In the genomic region with DNA sequence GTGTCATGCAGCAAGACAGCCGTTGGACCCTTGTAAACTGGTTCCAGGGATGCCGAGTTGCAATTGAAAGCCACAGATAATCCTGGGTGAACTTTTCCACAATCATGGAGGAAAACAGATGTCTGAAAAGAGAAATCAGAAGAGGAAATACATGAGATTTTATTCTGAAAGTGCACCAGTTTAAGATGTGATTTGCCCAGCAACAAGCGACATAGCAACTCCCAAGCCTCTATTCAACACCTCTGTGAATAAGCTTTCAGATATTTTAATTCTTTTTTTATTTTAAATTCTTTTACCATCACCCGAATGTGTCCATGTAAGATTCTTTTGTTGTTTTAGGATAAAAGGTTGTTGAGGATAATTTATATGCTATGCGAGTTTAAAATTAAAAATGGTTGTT, we compare ENCODE assay signal across 24 cellular contexts. TPM values are rescaled to one million over a fixed set of nuclear protein-coding genes. Genes with fewer than 3 reads are reported as not detected.
"Had no signal": no experiment of that assay in that cellular context is flagged by ENCODE, and none has a peak within 500 bp of the region (broad histone marks: within the 10 kb centered on the region; RNA-seq: fewer than 3 reads in every experiment).

No MANE protein-coding gene starts in this region.

- H3K36me3 Mint-ChIP-seq: IgD-negative memory B cell had no signal

- H3K4me2 ChIP-seq: KMS-11 had no signal

- H3K4me3 ChIP-seq: K562, SJSA1, SK-N-MC had no signal

- DNase-seq: Kasumi-1, NCI-H1048, NCI-H1105, NCI-H1417, NCI-H1436 treated with DMSO at 0.1 percent for 48 hours, NCI-H1694, NCI-H187 treated with DMSO at 0.1 percent for 48 hours, NCI-H2029 treated with DMSO at 0.1 percent for 48 hours, NCI-H2171 treated with DMSO at 0.1 percent for 48 hours, NCI-H345, NCI-H446 treated with DMSO at 0.1 percent for 48 hours, NCI-H510A treated with DMSO at 0.1 percent for 48 hours, NCI-H526 treated with DMSO at 0.1 percent for 48 hours, NCI-H748 treated with DMSO at 0.1 percent for 48 hours, Right ventricle myocardium superior, SIG-M5 had no signal

- H3K36me3 ChIP-seq: SJSA1 had no signal

- FAIRE-seq: K562, RCC 7860 had no signal

- H3K27ac Mint-ChIP-seq: IgD-negative memory B cell had no signal

- ATAC-seq: K562 had no signal

- H3K27ac ChIP-seq: KMS-11, SJSA1, SK-N-MC had no signal

- H3K9ac ChIP-seq: KMS-11 had no signal

- H3K4me1 ChIP-seq: SJSA1 had no signal

- H3K4me3 Mint-ChIP-seq: IgD-negative memory B cell had no signal

- H3K9me3 ChIP-seq: SJSA1 had no signal

RNA-seq across cellular contexts. Expression of a gene that starts 46.0 kb away (rescaled TPM):
- total RNA-seq: HT-29, K562, M059J, SJSA1 had no signal
- polyA plus RNA-seq: IgD-negative memory B cell had no signal
